8 cellular contexts compared by ENCODE assay signal in genomic region chr3:15331606-15332404, GRCh38. TPM values are rescaled to one million over a fixed set of nuclear protein-coding genes. Genes with fewer than 3 reads are reported as not detected.
DNase-seq lines count a peak whose midpoint lies in the region; ATAC-seq and TF ChIP-seq lines count a peak whose summit lies in the region.

No MANE protein-coding gene starts in this region.

- peaks cover 39% of the 10 kb centered on the region for H3K4me1 Mint-ChIP-seq in CD14-positive monocyte
- H3K4me1 Mint-ChIP-seq in naive thymus-derived CD4-positive, alpha-beta T cell: peaks cover 38 to 64% (median 58%) of the 10 kb centered on the region in 7 donors

- CTCF ChIA-PET in naive thymus-derived CD4-positive, alpha-beta T cell (lab: Charles Lee): interaction anchor here (0.6 to 10.1 kb wide), 13 partner anchors 8 to 1079 kb away, joined by 3 to 139 read pairs (median 5); no protein-coding TSS in a partner anchor

- H3K27ac ChIP-seq in esophagus (ENCODE audit: low read depth in 2 of 2, low read length in 1 of 2) (peak overlapping the region; percentile 72 to 83), testis (peak overlapping the region; percentile 78 to 92)
- H3K27ac ChIP-seq in naive thymus-derived CD4-positive, alpha-beta T cell (ENCODE audit: low read depth, low read length): peak overlapping the region; percentile 86

- H3K4me1 ChIP-seq in esophagus (ENCODE audit: control insufficient read depth in 2 of 2, insufficient read depth in 2 of 2, low read length in 1 of 2) (peaks cover 8 to 13% of the 10 kb centered on the region in 2 donors), testis (peaks cover 35% of the 10 kb centered on the region)
- H3K4me1 ChIP-seq in naive thymus-derived CD4-positive, alpha-beta T cell (ENCODE audit: control insufficient read depth in 2 of 2, insufficient read depth in 2 of 2, low read length in 2 of 2): peaks cover 39 to 46% of the 10 kb centered on the region in 2 donors

- no peak for TF ChIP-seq POLR2A in testis (IDR thresholded peaks at IDR 0.05)

- intact Hi-C loops in CD14-positive monocyte (cut with micrococcal nuclease): loop anchor here (2.0 to 5.0 kb wide), 6 partner anchors 15 to 225 kb away; no protein-coding TSS in a partner anchor
- intact Hi-C loops in naive thymus-derived CD4-positive, alpha-beta T cell (cut with micrococcal nuclease): loop anchor here (1.0 to 2.0 kb wide), 12 partner anchors 12 to 126 kb away; partner anchors contain the start of gene CAPN7 (in 1 of the 2)
- intact Hi-C loops in testis (cut with DNase I; ENCODE audit: low total_unique reads): loop anchor here (5.0 kb wide), 1 partner anchor 65 kb away; no protein-coding TSS in a partner anchor

- peak overlapping the region; percentile 97 for H3K4me3 Mint-ChIP-seq in CD14-positive monocyte
- peak overlapping the region; percentile 89 to 99 (median 95) for H3K4me3 Mint-ChIP-seq in naive thymus-derived CD4-positive, alpha-beta T cell

- H3K4me3 ChIP-seq in esophagus (ENCODE audit: low read depth in 1 of 2, low read length in 2 of 2) (peak overlapping the region; percentile 88 to 92), testis (peak overlapping the region; percentile 82 to 83)
- peak overlapping the region; percentile 96 for H3K4me3 ChIP-seq in naive thymus-derived CD4-positive, alpha-beta T cell (ENCODE audit: low read length)

- H3K36me3 ChIP-seq in esophagus (ENCODE audit: control insufficient read depth in 2 of 2, insufficient read depth in 2 of 2, low read length in 1 of 2) (no peaks in the 10 kb centered on the region), testis (ENCODE audit: low read depth, missing control alignments) (no peaks in the 10 kb centered on the region)
- peaks cover 0 to 14% (median 4%) of the 10 kb centered on the region in 3 experiments for H3K36me3 ChIP-seq in naive thymus-derived CD4-positive, alpha-beta T cell (ENCODE audit: control insufficient read depth in 2 of 3, insufficient read depth in 3 of 3, low read length in 3 of 3)

- H3K27me3 ChIP-seq in esophagus (ENCODE audit: control insufficient read depth in 1 of 2, insufficient read depth in 2 of 2, low read length in 2 of 2) (no peaks in the 10 kb centered on the region), testis (no peaks in the 10 kb centered on the region)
- no peaks in the 10 kb centered on the region for H3K27me3 ChIP-seq in naive thymus-derived CD4-positive, alpha-beta T cell (ENCODE audit: control insufficient read depth in 2 of 2, insufficient read depth in 2 of 2, low read length in 2 of 2)

- peaks cover 19 to 25% (median 21%) of the 10 kb centered on the region in 3 donors for H3K27me3 Mint-ChIP-seq in CD14-positive monocyte (ENCODE audit: low read depth in 3 of 3)
- H3K27me3 Mint-ChIP-seq in naive thymus-derived CD4-positive, alpha-beta T cell: no peaks in the 10 kb centered on the region

- peaks cover 0 to 3% (median 0%) of the 10 kb centered on the region in 7 donors for H3K9me3 Mint-ChIP-seq in CD14-positive monocyte
- peaks cover 0 to 4% (median 0%) of the 10 kb centered on the region in 11 donors for H3K9me3 Mint-ChIP-seq in naive thymus-derived CD4-positive, alpha-beta T cell

- POLR2A ChIA-PET in naive thymus-derived CD4-positive, alpha-beta T cell (lab: Charles Lee): interaction anchor here (0.8 to 3.1 kb wide), 15 partner anchors 8 to 66 kb away, joined by 3 to 17 read pairs (median 4); no protein-coding TSS in a partner anchor

- H3K9me3 ChIP-seq in esophagus (ENCODE audit: control insufficient read depth in 2 of 2, insufficient read depth in 1 of 2, low read depth in 1 of 2, low read length in 1 of 2): no peaks in the 10 kb centered on the region
- no peaks in the 10 kb centered on the region for H3K9me3 ChIP-seq in naive thymus-derived CD4-positive, alpha-beta T cell (ENCODE audit: control insufficient read depth in 2 of 3, low read length in 3 of 3)
- no peaks in the 10 kb centered on the region for H3K9me3 ChIP-seq in testis

- H3K36me3 Mint-ChIP-seq in CD14-positive monocyte: peaks cover 37 to 48% of the 10 kb centered on the region in 2 donors
- peaks cover 6 to 32% (median 13%) of the 10 kb centered on the region in 5 donors for H3K36me3 Mint-ChIP-seq in naive thymus-derived CD4-positive, alpha-beta T cell

- DNase-seq in CD14-positive monocyte (ENCODE audit: low spot score): no peak
- DNase-seq in KG1 (lab: John Stamatoyannopoulos, UW): peak; percentile 18
- peak; percentile 63 for DNase-seq in activated CD8-positive, alpha-beta memory T cell treated with anti-CD3 and anti-CD28 coated beads, Interleukin-2, amount 50 U/mL, for 4 hours
- peak; percentile 24 to 66 (median 39) for DNase-seq in naive thymus-derived CD4-positive, alpha-beta T cell
- peak; percentile 58 for DNase-seq in testis
- DNase-seq in islet precursor cell: no peak

- 1 to 2% methylated on average over 56 to 71 of the region's 71 CpGs for WGBS in esophagus, 2 donors
- WGBS in testis, 2 donors: 1 to 2% methylated on average over 35 to 71 of the region's 71 CpGs

- no peak for TF ChIP-seq CTCF in CD14-positive monocyte (IDR thresholded peaks at IDR 0.05)
- TF ChIP-seq CTCF in testis (IDR thresholded peaks at IDR 0.05): no peak

- H3K27ac Mint-ChIP-seq in CD14-positive monocyte: peak overlapping the region in 6 of 7 donors; percentile 72 to 90 (median 88)
- H3K27ac Mint-ChIP-seq in naive thymus-derived CD4-positive, alpha-beta T cell: peak overlapping the region; percentile 29 to 89 (median 77)

- ATAC-seq in GM21423 (IDR thresholded peaks at IDR 0.05; ENCODE audit: unreplicated experiment): peak; percentile 19
- peak; percentile 66 for ATAC-seq in naive thymus-derived CD4-positive, alpha-beta T cell

RNA-seq across cellular contexts. Expression of gene SH3BP5, which starts 0.6 kb away (rescaled TPM):
- polyA plus RNA-seq in CD14-positive monocyte: 10 to 100 TPM; 10.7 to 22.8 TPM
- polyA plus RNA-seq in esophagus: 10 to 100 TPM in 1 of 2 donors, 1 to 10 TPM in 1; 8.6 to 13.6 TPM
- total RNA-seq in naive thymus-derived CD4-positive, alpha-beta T cell: 10 to 100 TPM; 18.5 to 64.7 (median 39.5) TPM
- 10 to 100 TPM; 38.2 to 49.6 TPM for polyA plus RNA-seq in naive thymus-derived CD4-positive, alpha-beta T cell
- 100 to 1,000 TPM; 102 to 126 TPM for total RNA-seq in testis
- 86.7 TPM for polyA plus RNA-seq in testis (ENCODE audit: insufficient read depth, low read depth, low replicate concordance)

Comparison
In these comparisons a context has a peak if more than half of its experiments do, and no peak if none do; other contexts are left out.
1. DNase-seq: peak in KG1 (single experiment), activated CD8-positive, alpha-beta memory T cell treated with anti-CD3 and anti-CD28 coated beads, Interleukin-2, amount 50 U/mL, for 4 hours (single experiment), naive thymus-derived CD4-positive, alpha-beta T cell (9 of 9) and testis (single experiment); none in CD14-positive monocyte (single experiment) and islet precursor cell (single experiment).
2. Peak in every context shown above with its lines, with median percentiles within 50 percentile points of each other: H3K27ac ChIP-seq and H3K4me3 ChIP-seq.